In genomic region chr11:123653405-123653996, GRCh38 we compare ENCODE assay signal across 8 cellular contexts. TPM values are rescaled to one million over a fixed set of nuclear protein-coding genes. Genes with fewer than 3 reads are reported as not detected.
DNase-seq lines count a peak whose midpoint lies in the region; ATAC-seq and TF ChIP-seq lines count a peak whose summit lies in the region.

No MANE protein-coding gene starts in this region.

- no peaks in the 10 kb centered on the region for H3K36me3 Mint-ChIP-seq in activated CD4-positive, alpha-beta T cell treated with anti-CD3 and anti-CD28 coated beads, Interleukin-2, amount 10 ng/mL, durations not matched to agents 24 days and 14 days (ENCODE audit: low read depth)
- no peaks in the 10 kb centered on the region for H3K36me3 Mint-ChIP-seq in stimulated activated effector memory CD8-positive, alpha-beta T cell treated with anti-CD3 and anti-CD28 coated beads, Interleukin-12 subunit alpha, Interleukin-12 subunit beta, amount 100 ng/mL, for 72 hours

- peaks cover 51% of the 10 kb centered on the region for H3K27me3 Mint-ChIP-seq in activated CD4-positive, alpha-beta T cell treated with anti-CD3 and anti-CD28 coated beads, Interleukin-2, amount 10 ng/mL, durations not matched to agents 24 days and 14 days

- no peaks in the 10 kb centered on the region for H3K4me1 Mint-ChIP-seq in activated CD4-positive, alpha-beta T cell treated with anti-CD3 and anti-CD28 coated beads, Interleukin-2, amount 10 ng/mL, durations not matched to agents 24 days and 14 days
- H3K4me1 Mint-ChIP-seq in stimulated activated effector memory CD8-positive, alpha-beta T cell treated with anti-CD3 and anti-CD28 coated beads, Interleukin-12 subunit alpha, Interleukin-12 subunit beta, amount 100 ng/mL, for 72 hours: peaks cover under 1% of the 10 kb centered on the region

- ATAC-seq in SK-N-SH treated with all-trans-retinoic acid at 6 μM for 48 hours (peak; percentile 57), left cardiac atrium (peak; percentile 2 to 7), GM18519 (IDR thresholded peaks at IDR 0.05; ENCODE audit: low FRiP score, unreplicated experiment) (no peak)
- no peak for ATAC-seq in stimulated activated effector memory CD8-positive, alpha-beta T cell treated with anti-CD3 and anti-CD28 coated beads, Interleukin-12 subunit alpha, Interleukin-12 subunit beta, amount 100 ng/mL, for 72 hours

- H3K4me3 Mint-ChIP-seq in activated CD4-positive, alpha-beta T cell treated with anti-CD3 and anti-CD28 coated beads, Interleukin-2, amount 10 ng/mL, durations not matched to agents 24 days and 14 days: peak overlapping the region; percentile 62
- H3K4me3 Mint-ChIP-seq in stimulated activated effector memory CD8-positive, alpha-beta T cell treated with anti-CD3 and anti-CD28 coated beads, Interleukin-12 subunit alpha, Interleukin-12 subunit beta, amount 100 ng/mL, for 72 hours: peak overlapping the region; percentile 44

- no peak overlapping the region for H3K27ac Mint-ChIP-seq in activated CD4-positive, alpha-beta T cell treated with anti-CD3 and anti-CD28 coated beads, Interleukin-2, amount 10 ng/mL, durations not matched to agents 24 days and 14 days
- H3K27ac Mint-ChIP-seq in stimulated activated effector memory CD8-positive, alpha-beta T cell treated with anti-CD3 and anti-CD28 coated beads, Interleukin-12 subunit alpha, Interleukin-12 subunit beta, amount 100 ng/mL, for 72 hours: no peak overlapping the region

- DNase-seq in activated CD4-positive, alpha-beta T cell treated with anti-CD3 and anti-CD28 coated beads, Interleukin-2, amount 10 ng/mL, durations not matched to agents 24 days and 14 days: no peak
- DNase-seq in activated CD4-positive, alpha-beta T cell treated with anti-CD3 and anti-CD28 coated beads, Interleukin-2, amount 50 U/mL, for 1 hour: no peak
- DNase-seq in left cardiac atrium (no peak), midbrain (lab: John Stamatoyannopoulos, UW) (no peak), germinal center (ENCODE audit: low spot score) (no peak)
- no peak for DNase-seq in stimulated activated effector memory CD8-positive, alpha-beta T cell treated with anti-CD3 and anti-CD28 coated beads, Interleukin-12 subunit alpha, Interleukin-12 subunit beta, amount 100 ng/mL, for 72 hours (ENCODE audit: low spot score in 2 of 2)

- H3K9me3 Mint-ChIP-seq in activated CD4-positive, alpha-beta T cell treated with anti-CD3 and anti-CD28 coated beads, Interleukin-2, amount 10 ng/mL, durations not matched to agents 24 days and 14 days: peaks cover 1% of the 10 kb centered on the region
- peaks cover 7% of the 10 kb centered on the region for H3K9me3 Mint-ChIP-seq in stimulated activated effector memory CD8-positive, alpha-beta T cell treated with anti-CD3 and anti-CD28 coated beads, Interleukin-12 subunit alpha, Interleukin-12 subunit beta, amount 100 ng/mL, for 72 hours

- intact Hi-C loops in activated CD4-positive, alpha-beta T cell treated with anti-CD3 and anti-CD28 coated beads, Interleukin-2, amount 10 ng/mL, durations not matched to agents 24 days and 14 days (cut with micrococcal nuclease): loop anchor here (10.0 kb wide), 1 partner anchor 679 kb away; no protein-coding TSS in a partner anchor
- intact Hi-C loops in left cardiac atrium (cut with DNase I): no loop called here

TF ChIP-seq in SK-N-SH treated with all-trans-retinoic acid at 6 μM for 48 hours, 23 proteins besides CTCF, POLR2A, EP300 and RAD21:
- no peak for TF ChIP-seq ZNF8 (CRISPR knock-in tag; IDR thresholded peaks at IDR 0.05)
- TF ChIP-seq TSHZ2 (CRISPR knock-in tag; IDR thresholded peaks at IDR 0.05): no peak
- TF ChIP-seq, protein P1, sequence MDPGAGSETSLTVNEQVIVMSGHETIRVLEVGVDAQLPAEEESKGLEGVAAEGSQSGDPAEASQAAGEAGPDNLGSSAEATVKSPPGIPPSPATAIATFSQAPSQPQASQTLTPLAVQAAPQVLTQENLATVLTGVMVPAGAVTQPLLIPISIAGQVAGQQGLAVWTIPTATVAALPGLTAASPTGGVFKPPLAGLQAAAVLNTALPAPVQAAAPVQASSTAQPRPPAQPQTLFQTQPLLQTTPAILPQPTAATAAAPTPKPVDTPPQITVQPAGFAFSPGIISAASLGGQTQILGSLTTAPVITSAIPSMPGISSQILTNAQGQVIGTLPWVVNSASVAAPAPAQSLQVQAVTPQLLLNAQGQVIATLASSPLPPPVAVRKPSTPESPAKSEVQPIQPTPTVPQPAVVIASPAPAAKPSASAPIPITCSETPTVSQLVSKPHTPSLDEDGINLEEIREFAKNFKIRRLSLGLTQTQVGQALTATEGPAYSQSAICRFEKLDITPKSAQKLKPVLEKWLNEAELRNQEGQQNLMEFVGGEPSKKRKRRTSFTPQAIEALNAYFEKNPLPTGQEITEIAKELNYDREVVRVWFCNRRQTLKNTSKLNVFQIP (CRISPR knock-in tag; IDR thresholded peaks at IDR 0.05; ENCODE audit: borderline replicate concordance, low read depth): no peak
- TF ChIP-seq ZFP3 (CRISPR knock-in tag; IDR thresholded peaks at IDR 0.05): no peak
- no peak for TF ChIP-seq ZFP30 (CRISPR knock-in tag; IDR thresholded peaks at IDR 0.05)
- TF ChIP-seq TOX (CRISPR knock-in tag; IDR thresholded peaks at IDR 0.05; ENCODE audit: borderline replicate concordance): no peak
- TF ChIP-seq GLIS3 (CRISPR knock-in tag; IDR thresholded peaks at IDR 0.05): no peak
- no peak for TF ChIP-seq SNAI2 (CRISPR knock-in tag; IDR thresholded peaks at IDR 0.05)
- no peak for TF ChIP-seq ESRRG (CRISPR knock-in tag; IDR thresholded peaks at IDR 0.05)
- TF ChIP-seq CREB5 (CRISPR knock-in tag; IDR thresholded peaks at IDR 0.05; ENCODE audit: low read depth): no peak
- no peak for TF ChIP-seq OSR1 (CRISPR knock-in tag; IDR thresholded peaks at IDR 0.05)
- no peak for TF ChIP-seq ISL1 (CRISPR knock-in tag; IDR thresholded peaks at IDR 0.05)
- TF ChIP-seq ZNF70 (CRISPR knock-in tag; IDR thresholded peaks at IDR 0.05): no peak
- no peak for TF ChIP-seq TCF4 (CRISPR knock-in tag; IDR thresholded peaks at IDR 0.05; ENCODE audit: borderline replicate concordance)
- TF ChIP-seq CSDC2 (CRISPR knock-in tag; IDR thresholded peaks at IDR 0.05): no peak
- TF ChIP-seq RARB (CRISPR knock-in tag; IDR thresholded peaks at IDR 0.05): no peak
- TF ChIP-seq ARNTL (CRISPR knock-in tag; IDR thresholded peaks at IDR 0.05; ENCODE audit: borderline replicate concordance, low read depth): no peak
- no peak for TF ChIP-seq ZNF565 (CRISPR knock-in tag; conservative IDR thresholded peaks at IDR 0.05; ENCODE audit: low read depth)
- no peak for TF ChIP-seq BACH2 (CRISPR knock-in tag; IDR thresholded peaks at IDR 0.05; ENCODE audit: borderline replicate concordance)
- TF ChIP-seq CSRNP3 (CRISPR knock-in tag; IDR thresholded peaks at IDR 0.05): no peak

RNA-seq across cellular contexts. Expression of gene SCN3B, which starts 0.9 kb away (rescaled TPM):
- total RNA-seq in activated CD4-positive, alpha-beta T cell treated with anti-CD3 and anti-CD28 coated beads, Interleukin-2, amount 10 ng/mL, durations not matched to agents 24 days and 14 days: not detected in 2 replicates
- 1 to 10 TPM; 1.2 TPM for total RNA-seq in left cardiac atrium

Comparison
In these comparisons a context has a peak if more than half of its experiments do, and no peak if none do; other contexts are left out.
1. ATAC-seq: peak in SK-N-SH treated with all-trans-retinoic acid at 6 μM for 48 hours (single experiment) and left cardiac atrium (2 of 2); none in stimulated activated effector memory CD8-positive, alpha-beta T cell treated with anti-CD3 and anti-CD28 coated beads, Interleukin-12 subunit alpha, Interleukin-12 subunit beta, amount 100 ng/mL, for 72 hours (single experiment) and GM18519 (single experiment).